In the genomic region with DNA sequence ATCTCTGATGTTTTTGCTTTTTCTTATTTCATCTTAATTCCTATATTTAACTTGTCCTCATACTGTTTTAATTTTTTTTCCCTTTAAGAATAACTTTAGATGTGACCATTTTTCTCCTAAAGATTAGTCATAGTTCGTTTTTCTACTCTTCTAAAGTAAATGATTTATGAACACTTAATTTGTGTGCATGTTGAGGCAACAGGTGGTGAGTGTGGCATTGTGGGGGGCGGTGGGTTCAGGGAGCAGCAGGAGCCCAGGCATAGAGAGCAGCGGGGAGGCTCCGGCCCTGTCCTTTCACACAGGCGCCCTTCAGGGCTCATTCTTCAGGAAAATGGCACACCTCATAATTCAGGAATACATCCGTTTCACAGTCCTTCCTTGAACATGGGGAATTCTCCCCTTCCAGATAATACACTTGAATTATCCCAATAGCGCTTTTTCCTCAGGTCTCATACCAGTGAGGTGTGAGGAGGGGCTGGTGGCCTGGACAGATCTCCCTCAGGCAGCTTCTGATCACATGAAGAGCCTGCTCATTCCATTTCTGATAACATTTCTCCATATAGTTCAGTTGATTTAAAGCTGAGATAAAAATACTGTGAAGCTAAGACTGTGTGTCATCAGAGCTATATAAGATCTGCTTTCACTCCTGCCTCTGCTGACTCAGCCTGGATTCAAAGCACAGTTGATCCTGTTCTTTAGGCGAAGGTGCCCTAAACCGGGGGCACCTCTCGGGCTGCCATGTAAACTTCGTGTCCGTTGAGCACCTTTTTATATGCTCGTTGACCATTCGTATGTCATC, we compare ENCODE assay signal across 19 cellular contexts. TPM values are rescaled to one million over a fixed set of nuclear protein-coding genes. Genes with fewer than 3 reads are reported as not detected.
A peak's percentile ranks its signal among the peaks of the same experiment; 100 is the strongest.
DNase-seq lines count a peak whose midpoint lies in the region; ATAC-seq, FAIRE-seq and TF ChIP-seq lines count a peak whose summit lies in the region.
"Had no signal": no experiment of that assay in that cellular context is flagged by ENCODE, and none has a peak within 500 bp of the region (broad histone marks: within the 10 kb centered on the region; RNA-seq: fewer than 3 reads in every experiment).

No MANE protein-coding gene starts in this region.

- H2AFZ ChIP-seq in IMR-90 (replicated peaks; ENCODE audit: low read length, poor library complexity) (no peak overlapping the region), K562 (ENCODE audit: low read depth, low read length) (no peak overlapping the region)

- no peak for FAIRE-seq in K562 (lab: Jason Lieb, UNC)
- FAIRE-seq: endothelial cell of umbilical vein, GM18507, islet of Langerhans had no signal

- DNase-seq in ACHN, result peak; percentile 27
- peak; percentile 59 for DNase-seq in IMR-90
- peak in 1 of 4 experiments; percentile 31 for DNase-seq in K562 (ENCODE audit: extremely low read depth in 1 of 4, low spot score in 3 of 4)
- no peak for DNase-seq in mesothelial cell of epicardium (ENCODE audit: low spot score in 2 of 2, unreplicated experiment in 2 of 2)
- DNase-seq in NCI-H1092 treated with DMSO at 0.1 percent for 48 hours (lab: John Stamatoyannopoulos, UW), result no peak
- DNase-seq in SKM-1 (lab: John Stamatoyannopoulos, UW; ENCODE audit: unreplicated experiment), result no peak
- DNase-seq in breast epithelium (ENCODE audit: low spot score in 2 of 2), result no peak
- DNase-seq in medulla oblongata (ENCODE audit: extremely low spot score), result no peak
- DNase-seq: activated CD4-positive, CD25-positive, alpha-beta regulatory T cell treated with anti-CD3 and anti-CD28 coated beads, Interleukin-2, amount 50 U/mL, for 72 hours; activated CD8-positive, alpha-beta memory T cell treated with anti-CD3 and anti-CD28 coated beads, Interleukin-2, amount 50 U/mL, for 4 hours; activated naive CD8-positive, alpha-beta T cell treated with anti-CD3 and anti-CD28 coated beads, Interleukin-2, amount 10 ng/mL, durations not matched to agents 7 days and 5 days; NCI-H1436; NCI-H345; Right ventricle myocardium superior; stimulated activated naive CD4-positive, alpha-beta T cell had no signal

- TF ChIP-seq RAD21 in IMR-90 (IDR thresholded peaks at IDR 0.05; ENCODE audit: low read length), result no peak
- no peak for TF ChIP-seq RAD21 in K562 (CRISPR knock-in tag; conservative IDR thresholded peaks at IDR 0.05 in 1 of 2, IDR thresholded peaks at IDR 0.05 in 1 of 2)

- in situ Hi-C loops in ACHN (cut with HindIII; ENCODE audit: low pct_ligation_motif_present, low pct_unique_long_range_greater_than_20kb, low sequenced_read_pairs) (no loop called here), IMR-90 (cut with MboI; ENCODE audit: low sequenced_read_pairs) (no loop called here), K562 (cut with MboI) (no loop called here)

- BruUV-seq in IMR-90 (replicated peaks; lab: Mats Ljungman, UMichigan), result no TSS peak
- no TSS peak for BruUV-seq in K562 (replicated peaks; lab: Mats Ljungman, UMichigan)

- peak overlapping the region; percentile 71 for H3K27ac Mint-ChIP-seq in mesothelial cell of epicardium
- H3K27ac Mint-ChIP-seq: activated naive CD8-positive, alpha-beta T cell treated with anti-CD3 and anti-CD28 coated beads, Interleukin-2, amount 10 ng/mL, durations not matched to agents 7 days and 5 days had no signal

- H3K9me3 ChIP-seq in IMR-90 (ENCODE audit: control insufficient read depth, insufficient read depth, low read length), result no peaks in the 10 kb centered on the region
- H3K9me3 ChIP-seq in K562 (replicated peaks; ENCODE audit: control insufficient read depth, insufficient read depth, low read depth, low read length), result no peaks in the 10 kb centered on the region
- H3K9me3 ChIP-seq in breast epithelium, result no peaks in the 10 kb centered on the region

- no peak for TF ChIP-seq POLR2A in IMR-90 (IDR thresholded peaks at IDR 0.05; ENCODE audit: low read depth, low read length)
- TF ChIP-seq POLR2A in K562 (conservative IDR thresholded peaks at IDR 0.05), result no peak
- no peak for TF ChIP-seq POLR2A in breast epithelium (IDR thresholded peaks at IDR 0.05)

- no CpG with 5 or more reads among the region's 14 CpGs for WGBS in IMR-90 (ENCODE audit: extremely low coverage in 2 of 2, insufficient read length in 1 of 2), 2 experiments
- 79% methylated on average over 14 of the region's 14 CpGs for WGBS in K562 (ENCODE audit: insufficient coverage, low coverage, missing lambda C conversion rate)

- no peak overlapping the region for H4K5ac ChIP-seq in IMR-90 (ENCODE audit: low read depth, low read length)

- no peak overlapping the region for H2BK5ac ChIP-seq in IMR-90 (ENCODE audit: low read depth, low read length, poor library complexity, severe bottlenecking)

- no peak overlapping the region for H3K18ac ChIP-seq in IMR-90 (ENCODE audit: low read depth, low read length)

- no peak overlapping the region for H2BK120ac ChIP-seq in IMR-90 (ENCODE audit: low read depth, low read length)

- H3K4me3 ChIP-seq in IMR-90 (ENCODE audit: insufficient read depth, low read depth, low read length) (no peak overlapping the region), K562 (no peak overlapping the region), breast epithelium (no peak overlapping the region)

- H3K4me3 Mint-ChIP-seq in mesothelial cell of epicardium, result no peak overlapping the region
- H3K4me3 Mint-ChIP-seq: activated naive CD8-positive, alpha-beta T cell treated with anti-CD3 and anti-CD28 coated beads, Interleukin-2, amount 10 ng/mL, durations not matched to agents 7 days and 5 days had no signal

- H2AK5ac ChIP-seq in IMR-90 (ENCODE audit: low read depth, low read length), result no peak overlapping the region

- peaks cover 6% of the 10 kb centered on the region for H3K4me1 ChIP-seq in IMR-90 (ENCODE audit: control insufficient read depth, insufficient read depth, low read length)
- peaks cover 7 to 9% of the 10 kb centered on the region in 2 experiments; a peak in 3 of 5 replicates for H3K4me1 ChIP-seq in K562 (replicated peaks in 1 of 2; ENCODE audit: control insufficient read depth in 2 of 2, insufficient read depth in 2 of 2, low read length in 2 of 2)
- no peaks in the 10 kb centered on the region for H3K4me1 ChIP-seq in breast epithelium

- H3K27me3 ChIP-seq in IMR-90 (ENCODE audit: control insufficient read depth, insufficient read depth, low read length) (no peaks in the 10 kb centered on the region), K562 (ENCODE audit: control insufficient read depth in 2 of 2, insufficient read depth in 2 of 2, low read length in 2 of 2) (no peaks in the 10 kb centered on the region), breast epithelium (no peaks in the 10 kb centered on the region)

- no peak overlapping the region for H3K4me2 ChIP-seq in IMR-90 (ENCODE audit: low read depth, low read length)
- H3K4me2 ChIP-seq in K562 (ENCODE audit: insufficient read depth, low read length), result no peak overlapping the region
- H3K4me2 ChIP-seq: KMS-11 had no signal

- no peak overlapping the region for H3K23ac ChIP-seq in IMR-90 (ENCODE audit: low read depth, low read length)

- POLR2A ChIA-PET in IMR-90 (lab: Charles Lee; ENCODE audit: unreplicated experiment) (no interaction called here), K562 (lab: Yijun Ruan, JAX) (interaction anchor here (0.6 to 1.2 kb wide), 3 partner anchors 8 to 39 kb away, joined by 3 to 5 read pairs (median 4); no protein-coding TSS in a partner anchor)

- H2BK20ac ChIP-seq in IMR-90 (ENCODE audit: low read depth, low read length), result no peak overlapping the region

- peaks cover 58% of the 10 kb centered on the region for H3K79me2 ChIP-seq in K562 (ENCODE audit: control insufficient read depth, insufficient read depth, low read length)

- no peak for TF ChIP-seq EP300 in K562 (IDR thresholded peaks at IDR 0.05; ENCODE audit: low read length)

- H3K9me3 Mint-ChIP-seq in mesothelial cell of epicardium, result peaks cover 19% of the 10 kb centered on the region

- dilution Hi-C loops in IMR-90 (cut with HindIII; ENCODE audit: low sequenced_read_pairs, unreplicated experiment), result no loop called here

- peaks cover 27% of the 10 kb centered on the region for H4K20me1 ChIP-seq in IMR-90 (ENCODE audit: insufficient read depth, low read length)
- H4K20me1 ChIP-seq in K562 (replicated peaks; ENCODE audit: control insufficient read depth, insufficient read depth, low read length), result no peaks in the 10 kb centered on the region

- peaks cover 65% of the 10 kb centered on the region for H3K36me3 Mint-ChIP-seq in mesothelial cell of epicardium

- no peak overlapping the region for H2AK9ac ChIP-seq in IMR-90 (replicated peaks; ENCODE audit: low read depth, low read length, poor library complexity)

- no peak overlapping the region for H3K56ac ChIP-seq in IMR-90 (ENCODE audit: extremely low read depth, insufficient read depth, low read length)

- H3K79me1 ChIP-seq in IMR-90 (ENCODE audit: low read depth in 1 of 2, low read length in 2 of 2), result peaks cover 19 to 54% of the 10 kb centered on the region in 2 experiments

- no peak for TF ChIP-seq CTCF in IMR-90 (conservative IDR thresholded peaks at IDR 0.05; ENCODE audit: low read depth, low read length)
- no peak for TF ChIP-seq CTCF in K562 (IDR thresholded peaks at IDR 0.05 in 2 of 3, conservative IDR thresholded peaks at IDR 0.05 in 1 of 3; ENCODE audit: insufficient read depth in 2 of 3, low read depth in 1 of 3, low read length in 3 of 3)
- no peak for TF ChIP-seq CTCF in mesothelial cell of epicardium (IDR thresholded peaks at IDR 0.05; ENCODE audit: unreplicated experiment)
- TF ChIP-seq CTCF in breast epithelium (IDR thresholded peaks at IDR 0.05), result no peak

- H4K8ac ChIP-seq in IMR-90 (ENCODE audit: low read depth in 2 of 2, low read length in 2 of 2), result no peak overlapping the region

- H3K9me1 ChIP-seq in IMR-90 (ENCODE audit: insufficient read depth, low read length) (peaks cover 13% of the 10 kb centered on the region), K562 (ENCODE audit: control insufficient read depth, insufficient read depth, low read length) (no peaks in the 10 kb centered on the region)

- intact Hi-C loops in IMR-90 (cut with micrococcal nuclease) (no loop called here), K562 (cut with micrococcal nuclease) (no loop called here), breast epithelium (cut with DNase I; ENCODE audit: low total_unique reads) (no loop called here)

- ATAC-seq in IMR-90 (ENCODE audit: low read depth) (peak; percentile 77), K562 (peak; percentile 70)

- H2BK15ac ChIP-seq in IMR-90 (ENCODE audit: low read depth, low read length), result no peak overlapping the region

- H4K91ac ChIP-seq in IMR-90 (ENCODE audit: insufficient read depth, low read depth, low read length), result no peak overlapping the region

- H3K9ac ChIP-seq in IMR-90 (ENCODE audit: low read depth, low read length) (no peak overlapping the region), K562 (ENCODE audit: insufficient read depth in 1 of 2, low read depth in 2 of 2, low read length in 2 of 2) (no peak overlapping the region)
- H3K9ac ChIP-seq: KMS-11 had no signal

- no peak overlapping the region for H3K4ac ChIP-seq in IMR-90 (ENCODE audit: low read depth, low read length)

- H3K14ac ChIP-seq in IMR-90 (replicated peaks; ENCODE audit: low read depth, low read length), result no peak overlapping the region

- H3K4me1 Mint-ChIP-seq in mesothelial cell of epicardium, result peaks cover 9% of the 10 kb centered on the region

- CTCF ChIA-PET in IMR-90 (lab: Yijun Ruan, JAX) (interaction anchor here (0.8 kb wide), 1 partner anchor 38 kb away, joined by 3 read pairs; no protein-coding TSS in a partner anchor), K562 (lab: Yijun Ruan, JAX; ENCODE audit: low intra/inter-chr PET ratio) (no interaction called here)

- H3K36me3 ChIP-seq in IMR-90 (ENCODE audit: control insufficient read depth, insufficient read depth, low read length) (peaks cover 26% of the 10 kb centered on the region), K562 (ENCODE audit: control insufficient read depth, insufficient read depth, low read length) (peaks cover 84% of the 10 kb centered on the region), breast epithelium (peaks cover 8% of the 10 kb centered on the region)

- H3K27ac ChIP-seq in IMR-90 (ENCODE audit: insufficient read depth, low read length) (no peak overlapping the region), K562 (ENCODE audit: extremely low read depth, low read depth, low read length) (peak overlapping the region; percentile 6; the same call in 1 of the 3 replicates), breast epithelium (no peak overlapping the region)
- H3K27ac ChIP-seq: KMS-11 had no signal

- no peaks in the 10 kb centered on the region for H3K27me3 Mint-ChIP-seq in mesothelial cell of epicardium (ENCODE audit: low read depth)
- H3K27me3 Mint-ChIP-seq: activated naive CD8-positive, alpha-beta T cell treated with anti-CD3 and anti-CD28 coated beads, Interleukin-2, amount 10 ng/mL, durations not matched to agents 7 days and 5 days had no signal

RNA-seq across cellular contexts. Expression of gene CUL1, which starts 40.2 kb away (rescaled TPM):
- total RNA-seq in IMR-90 (2012; rRNA removed) (46.2 and 61.4 TPM in 2 replicates), K562 (2014; rRNA removed) (63.3 and 64.6 TPM in 2 replicates), K562 (2014; rRNA removed; fragmentation: Illumina TruSeq; extraction: Trizol) (96.5 and 101 TPM in 2 replicates), K562 (2015; rRNA removed; fragmentation: Illumina TruSeq; extraction: Trizol) (91.6 and 98.5 TPM in 2 replicates), K562 (2021) (86.0 and 86.4 TPM in 2 replicates), mesothelial cell of epicardium (60.3 to 63.6 TPM (median 60.9 TPM) in 3 replicates), breast epithelium (10 to 100 TPM; 61.6 to 71.4 (median 65.4) TPM)
- polyA plus RNA-seq in IMR-90 (2012; rRNA removed) (39.4 and 44.0 TPM in 2 replicates), K562 (2011; rRNA removed) (80.3 and 105 TPM in 2 replicates), K562 (2014; fragmentation: Illumina TruSeq; extraction: Trizol) (95.6 and 107 TPM in 2 replicates), K562 (2014; fragmentation: Nextera tagmentation; extraction: Ambion mirVana) (10 to 100 TPM; 31.5 to 43.8 TPM), K562 (2014; rRNA removed) (94.5 and 104 TPM in 2 replicates)
- polyA plus RNA-seq in IMR-90 (2012; cell fraction: cytosol; rRNA removed), result 12.8 and 16.9 TPM in 2 replicates
- 9.5 and 39.8 TPM in 2 replicates for polyA plus RNA-seq in IMR-90 (2012; cell fraction: nucleus; rRNA removed; ENCODE audit: low replicate concordance)
- total RNA-seq in K562 (2011; cell fraction: chromatin; rRNA removed; ENCODE audit: low replicate concordance), result 34.6 and 70.5 TPM in 2 replicates
- total RNA-seq in K562 (2011; cell fraction: nucleolus; rRNA removed), result 20.7 and 25.1 TPM in 2 replicates
- 27.6 and 29.7 TPM in 2 replicates for total RNA-seq in K562 (2011; cell fraction: nucleoplasm; rRNA removed)
- 45.7 and 59.7 TPM in 2 replicates for polyA plus RNA-seq in K562 (2011; cell fraction: cytosol; rRNA removed)
- 37.0 and 48.3 TPM in 2 replicates for polyA plus RNA-seq in K562 (2011; cell fraction: nucleus; rRNA removed)
- polyA plus RNA-seq in K562 (2012), result 57.3 and 84.1 TPM in 2 replicates
- polyA minus RNA-seq in K562 (2011; rRNA and poly(A)+ RNA removed), result 118 and 120 TPM in 2 replicates
- 44.5 and 53.4 TPM in 2 replicates for polyA minus RNA-seq in K562 (2011; cell fraction: cytosol; rRNA and poly(A)+ RNA removed)
- 29.8 and 54.5 TPM in 2 replicates for polyA minus RNA-seq in K562 (2011; cell fraction: nucleus; rRNA and poly(A)+ RNA removed)

Comparison
In these comparisons a context has a peak if more than half of its experiments do, and no peak if none do; other contexts are left out.
1. DNase-seq: peak in ACHN (single experiment) and IMR-90 (single experiment); none in mesothelial cell of epicardium (0 of 2), NCI-H1092 treated with DMSO at 0.1 percent for 48 hours (single experiment), SKM-1 (single experiment), breast epithelium (0 of 2) and medulla oblongata (single experiment).